Comparison of ENCODE assay signal across 10 cellular contexts in genomic region chr13:26996965-26997752, GRCh38.
DNase-seq lines count a peak whose midpoint lies in the region; ATAC-seq, FAIRE-seq and TF ChIP-seq lines count a peak whose summit lies in the region.
"Had no signal": no experiment of that assay in that cellular context is flagged by ENCODE, and none has a peak within 500 bp of the region (broad histone marks: within the 10 kb centered on the region; RNA-seq: fewer than 3 reads in every experiment).

No MANE protein-coding gene starts in this region.

- peaks cover 15% of the 10 kb centered on the region for H3K4me1 ChIP-seq in GM12878 (ENCODE audit: control insufficient read depth, insufficient read depth, low read length)
- H3K4me1 ChIP-seq in vagina = peaks cover 11% of the 10 kb centered on the region
- H3K4me1 ChIP-seq: thyroid gland had no signal

- ATAC-seq in GM19452 (IDR thresholded peaks at IDR 0.05; ENCODE audit: unreplicated experiment) (peak; percentile 95), HG03135 (IDR thresholded peaks at IDR 0.05; ENCODE audit: unreplicated experiment) (peak; percentile 79), GM12878 (peak; percentile 95)

- DNase-seq in GM12892 (ENCODE audit: insufficient read length) (peak; percentile 25), GM12878 (ENCODE audit: low read depth, low spot score) (peak; percentile 77), vagina (ENCODE audit: extremely low spot score in 2 of 2) (no peak), NCI-H146 (lab: John Stamatoyannopoulos, UW) (no peak), DMS79 treated with DMSO at 0.1 percent for 48 hours (lab: John Stamatoyannopoulos, UW) (no peak), NCI-H2171 (lab: John Stamatoyannopoulos, UW) (no peak)
- DNase-seq: SW 1271, thyroid gland had no signal

- H3K36me3 ChIP-seq in GM12878 (ENCODE audit: control insufficient read depth in 2 of 2, insufficient read depth in 2 of 2, low read length in 1 of 2) = no peaks in the 10 kb centered on the region
- H3K36me3 ChIP-seq in vagina = no peaks in the 10 kb centered on the region
- H3K36me3 ChIP-seq: thyroid gland had no signal

- TF ChIP-seq POLR2A in GM12892 (IDR thresholded peaks at IDR 0.05; ENCODE audit: low read depth, low read length) (no peak), GM12878 (IDR thresholded peaks at IDR 0.05; ENCODE audit: low read depth, low read length) (no peak), vagina (IDR thresholded peaks at IDR 0.05) (no peak)

- TF ChIP-seq CTCF in GM12878 (IDR thresholded peaks at IDR 0.05 in 2 of 3, conservative IDR thresholded peaks at IDR 0.05 in 1 of 3; ENCODE audit: control insufficient read depth in 2 of 3, extremely low read depth in 1 of 3, insufficient read depth in 1 of 3, low read depth in 3 of 3, low read length in 3 of 3) (no peak), vagina (IDR thresholded peaks at IDR 0.05) (no peak)

- POLR2A ChIA-PET in GM12878 (lab: Charles Lee) = interaction anchor here (0.6 to 0.7 kb wide), 2 partner anchors 40 to 64 kb away, joined by 3 to 5 read pairs; no protein-coding TSS in a partner anchor

- H3K27me3 ChIP-seq in GM12878 (replicated peaks in 1 of 2; ENCODE audit: control insufficient read depth in 2 of 2, insufficient read depth in 2 of 2, low read length in 1 of 2) (no peaks in the 10 kb centered on the region; a peak in 1 of 4 replicates), vagina (no peaks in the 10 kb centered on the region)
- H3K27me3 ChIP-seq: thyroid gland had no signal

- intact Hi-C loops in GM12878 (cut with micrococcal nuclease; ENCODE audit: unreplicated experiment) (no loop called here), vagina (cut with DNase I) (no loop called here)

- H3K4me2 ChIP-seq in GM12878 (ENCODE audit: control insufficient read depth, insufficient read depth) = peak overlapping the region; percentile 52

- no peaks in the 10 kb centered on the region for H4K20me1 ChIP-seq in GM12878 (ENCODE audit: control insufficient read depth, insufficient read depth)

- SMC1A ChIA-PET in GM12878 (lab: Charles Lee; ENCODE audit: uncharacterized antibody, unreplicated experiment) = interaction anchor here (0.8 to 2.4 kb wide), 8 partner anchors 10 to 292 kb away, joined by 3 to 14 read pairs (median 4); no protein-coding TSS in a partner anchor

- CTCF ChIA-PET in GM12878 (lab: Yijun Ruan, JAX) = interaction anchor here (0.8 to 2.6 kb wide), 5 partner anchors 9 to 515 kb away, joined by 3 to 18 read pairs (median 3); no protein-coding TSS in a partner anchor

- peak overlapping the region; percentile 42; the same call in 1 of the 2 replicates for H3K27ac ChIP-seq in GM12878 (ENCODE audit: control insufficient read depth, insufficient read depth)
- no peak overlapping the region for H3K27ac ChIP-seq in vagina

- H2AFZ ChIP-seq in GM12878 (ENCODE audit: control insufficient read depth, low read depth, low read length) = peak overlapping the region; percentile 73

- TF ChIP-seq EP300 in GM12878 (IDR thresholded peaks at IDR 0.05; ENCODE audit: borderline replicate concordance in 1 of 2, control insufficient read depth in 1 of 2, low read depth in 2 of 2, low read length in 2 of 2) = no peak

- no peak for TF ChIP-seq RAD21 in GM12878 (IDR thresholded peaks at IDR 0.05; ENCODE audit: insufficient read depth, low read depth, low read length)

- no peaks in the 10 kb centered on the region for H3K79me2 ChIP-seq in GM12878 (ENCODE audit: control insufficient read depth, insufficient read depth, low read length)

- peak overlapping the region; percentile 8; the same call in 1 of the 2 replicates for H3K4me3 ChIP-seq in GM12878
- H3K4me3 ChIP-seq in vagina = no peak overlapping the region
- H3K4me3 ChIP-seq: thyroid gland had no signal

- peak; percentile 87 for FAIRE-seq in GM12892 (lab: Jason Lieb, UNC)
- FAIRE-seq in GM12878 (lab: Jason Lieb, UNC) = peak; percentile 35

- in situ Hi-C loops in GM12878 (cut with MboI) = no loop called here

- no TSS peak for BruUV-seq in GM12878 (replicated peaks; lab: Mats Ljungman, UMichigan)

- WGBS in GM12878 (ENCODE audit: insufficient coverage, insufficient replicate concordance, low lambda C conversion rate, missing lambda C conversion rate) = 0% methylated on average over 6 of the region's 6 CpGs

- 0 out of 2 replicates have a peak overlapping the region, but pooled peaks have one; percentile 21 for H3K9ac ChIP-seq in GM12878 (ENCODE audit: control insufficient read depth, insufficient read depth, low read length)

- peaks cover 2% of the 10 kb centered on the region; the same call in 2 of the 3 replicates for H3K9me3 ChIP-seq in GM12878 (replicated peaks; ENCODE audit: control insufficient read depth, insufficient read depth, low read length)
- no peaks in the 10 kb centered on the region for H3K9me3 ChIP-seq in vagina
- H3K9me3 ChIP-seq: thyroid gland had no signal

- RAD21 ChIA-PET in GM12878 (lab: Charles Lee; ENCODE audit: unreplicated experiment) = interaction anchor here (0.6 to 1.4 kb wide), 4 partner anchors 116 to 833 kb away, joined by 3 to 5 read pairs (median 3); no protein-coding TSS in a partner anchor

TF ChIP-seq in GM12878, 131 proteins besides CTCF, POLR2A, EP300 and RAD21 (continues in another document):
- no peak for TF ChIP-seq NR2C2 (IDR thresholded peaks at IDR 0.05; ENCODE audit: borderline replicate concordance, control insufficient read depth, insufficient read length, low read depth)
- TF ChIP-seq ZBTB11 (CRISPR knock-in tag; IDR thresholded peaks at IDR 0.05) = no peak
- TF ChIP-seq YBX1 (IDR thresholded peaks at IDR 0.05) = no peak
- no peak for TF ChIP-seq WRNIP1 (IDR thresholded peaks at IDR 0.05; ENCODE audit: borderline replicate concordance, low read depth, low read length)
- TF ChIP-seq CHD2 (IDR thresholded peaks at IDR 0.05; ENCODE audit: borderline replicate concordance, low read depth, low read length) = no peak
- TF ChIP-seq ASH2L (IDR thresholded peaks at IDR 0.05; ENCODE audit: borderline replicate concordance, low read depth) = no peak
- no peak for TF ChIP-seq RELA (IDR thresholded peaks at IDR 0.05; ENCODE audit: borderline replicate concordance, partially characterized antibody)
- TF ChIP-seq, protein P1, sequence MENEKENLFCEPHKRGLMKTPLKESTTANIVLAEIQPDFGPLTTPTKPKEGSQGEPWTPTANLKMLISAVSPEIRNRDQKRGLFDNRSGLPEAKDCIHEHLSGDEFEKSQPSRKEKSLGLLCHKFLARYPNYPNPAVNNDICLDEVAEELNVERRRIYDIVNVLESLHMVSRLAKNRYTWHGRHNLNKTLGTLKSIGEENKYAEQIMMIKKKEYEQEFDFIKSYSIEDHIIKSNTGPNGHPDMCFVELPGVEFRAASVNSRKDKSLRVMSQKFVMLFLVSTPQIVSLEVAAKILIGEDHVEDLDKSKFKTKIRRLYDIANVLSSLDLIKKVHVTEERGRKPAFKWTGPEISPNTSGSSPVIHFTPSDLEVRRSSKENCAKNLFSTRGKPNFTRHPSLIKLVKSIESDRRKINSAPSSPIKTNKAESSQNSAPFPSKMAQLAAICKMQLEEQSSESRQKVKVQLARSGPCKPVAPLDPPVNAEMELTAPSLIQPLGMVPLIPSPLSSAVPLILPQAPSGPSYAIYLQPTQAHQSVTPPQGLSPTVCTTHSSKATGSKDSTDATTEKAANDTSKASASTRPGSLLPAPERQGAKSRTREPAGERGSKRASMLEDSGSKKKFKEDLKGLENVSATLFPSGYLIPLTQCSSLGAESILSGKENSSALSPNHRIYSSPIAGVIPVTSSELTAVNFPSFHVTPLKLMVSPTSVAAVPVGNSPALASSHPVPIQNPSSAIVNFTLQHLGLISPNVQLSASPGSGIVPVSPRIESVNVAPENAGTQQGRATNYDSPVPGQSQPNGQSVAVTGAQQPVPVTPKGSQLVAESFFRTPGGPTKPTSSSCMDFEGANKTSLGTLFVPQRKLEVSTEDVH (IDR thresholded peaks at IDR 0.05; ENCODE audit: low read depth, partially characterized antibody) = no peak
- TF ChIP-seq PAX8 (IDR thresholded peaks at IDR 0.05) = no peak
- TF ChIP-seq TARDBP (IDR thresholded peaks at IDR 0.05; ENCODE audit: borderline replicate concordance) = no peak
- TF ChIP-seq, protein P2, sequence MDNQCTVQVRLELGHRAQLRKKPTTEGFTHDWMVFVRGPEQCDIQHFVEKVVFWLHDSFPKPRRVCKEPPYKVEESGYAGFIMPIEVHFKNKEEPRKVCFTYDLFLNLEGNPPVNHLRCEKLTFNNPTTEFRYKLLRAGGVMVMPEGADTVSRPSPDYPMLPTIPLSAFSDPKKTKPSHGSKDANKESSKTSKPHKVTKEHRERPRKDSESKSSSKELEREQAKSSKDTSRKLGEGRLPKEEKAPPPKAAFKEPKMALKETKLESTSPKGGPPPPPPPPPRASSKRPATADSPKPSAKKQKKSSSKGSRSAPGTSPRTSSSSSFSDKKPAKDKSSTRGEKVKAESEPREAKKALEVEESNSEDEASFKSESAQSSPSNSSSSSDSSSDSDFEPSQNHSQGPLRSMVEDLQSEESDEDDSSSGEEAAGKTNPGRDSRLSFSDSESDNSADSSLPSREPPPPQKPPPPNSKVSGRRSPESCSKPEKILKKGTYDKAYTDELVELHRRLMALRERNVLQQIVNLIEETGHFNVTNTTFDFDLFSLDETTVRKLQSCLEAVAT (IDR thresholded peaks at IDR 0.05) = no peak

Comparison
In these comparisons a context has a peak if more than half of its experiments do, and no peak if none do; other contexts are left out.
1. DNase-seq: peak in GM12892 (single experiment) and GM12878 (single experiment); none in vagina (0 of 2), NCI-H146 (single experiment), DMS79 treated with DMSO at 0.1 percent for 48 hours (single experiment) and NCI-H2171 (single experiment).
2. Peak in every context shown above with its lines, with median percentiles within 50 percentile points of each other: ATAC-seq.